Comparison of ENCODE assay signal across 8 cellular contexts in genomic region chr9:77488439-77489126, GRCh38.
DNase-seq lines count a peak whose midpoint lies in the region; ATAC-seq and TF ChIP-seq lines count a peak whose summit lies in the region.

No MANE protein-coding gene starts in this region.

- TF ChIP-seq CTCF in AG09319 (IDR thresholded peaks at IDR 0.05; ENCODE audit: low read depth, low read length) (peak; percentile 60), Panc1 (IDR thresholded peaks at IDR 0.05) (peak; percentile 53), fibroblast of lung (conservative IDR thresholded peaks at IDR 0.05 in 1 of 2, IDR thresholded peaks at IDR 0.05 in 1 of 2; ENCODE audit: low read depth in 1 of 2, low read length in 2 of 2) (peak; percentile 60 to 64), stomach (IDR thresholded peaks at IDR 0.05) (peak in 2 of 7 experiments; percentile 9 to 20)

- H3K79me2 ChIP-seq in fibroblast of lung (ENCODE audit: control insufficient read depth, insufficient read depth, low read length): no peaks in the 10 kb centered on the region

- H4K20me1 ChIP-seq in fibroblast of lung (ENCODE audit: control insufficient read depth, extremely low read depth, insufficient read depth, low read length): no peaks in the 10 kb centered on the region

- POLR2A ChIA-PET in Panc1 (lab: Charles Lee): no interaction called here

- intact Hi-C loops in Panc1 (cut with micrococcal nuclease; ENCODE audit: unreplicated experiment): no loop called here
- intact Hi-C loops in stomach (cut with DNase I; ENCODE audit: low total_unique reads): no loop called here

- CTCF ChIA-PET in Panc1 (lab: Charles Lee): interaction anchor here (0.7 kb wide), 1 partner anchor 15 kb away, joined by 12 read pairs; no protein-coding TSS in a partner anchor

- H3K9me3 ChIP-seq in Panc1 (ENCODE audit: control insufficient read depth, insufficient read depth, low read depth, low read length): no peaks in the 10 kb centered on the region
- no peaks in the 10 kb centered on the region for H3K9me3 ChIP-seq in fibroblast of lung (ENCODE audit: control insufficient read depth, insufficient read depth, low read depth, low read length)
- peaks cover 0 to 27% (median 5%) of the 10 kb centered on the region in 4 donors for H3K9me3 ChIP-seq in stomach

- H2AFZ ChIP-seq in fibroblast of lung (ENCODE audit: low read length): no peak overlapping the region

- H3K27ac ChIP-seq in Panc1 (ENCODE audit: low read length): no peak overlapping the region
- no peak overlapping the region for H3K27ac ChIP-seq in fibroblast of lung (ENCODE audit: insufficient read depth, low read length)
- H3K27ac ChIP-seq in stomach: no peak overlapping the region

- H3K27me3 ChIP-seq in Panc1 (ENCODE audit: control insufficient read depth, insufficient read depth, low read length): no peaks in the 10 kb centered on the region
- H3K27me3 ChIP-seq in fibroblast of lung (ENCODE audit: control insufficient read depth, insufficient read depth, low read length): no peaks in the 10 kb centered on the region
- H3K27me3 ChIP-seq in stomach: no peaks in the 10 kb centered on the region

- H3K4me3 ChIP-seq in Panc1 (ENCODE audit: low read depth in 2 of 2, low read length in 2 of 2) (no peak overlapping the region), fibroblast of lung (replicated peaks in 1 of 4; ENCODE audit: control extremely low read depth in 1 of 4, insufficient read depth in 1 of 4, low read depth in 3 of 4, low read length in 4 of 4) (no peak overlapping the region), stomach (no peak overlapping the region)

- no peaks in the 10 kb centered on the region for H3K36me3 ChIP-seq in Panc1 (ENCODE audit: control insufficient read depth, insufficient read depth, low read length)
- H3K36me3 ChIP-seq in fibroblast of lung (ENCODE audit: control insufficient read depth, insufficient read depth, low read length): no peaks in the 10 kb centered on the region
- H3K36me3 ChIP-seq in stomach: no peaks in the 10 kb centered on the region

- DNase-seq in AG09319 (ENCODE audit: extremely low read depth, low read depth) (no peak), Panc1 (ENCODE audit: low read depth, low spot score) (no peak), fibroblast of lung (ENCODE audit: low read depth in 2 of 2) (peak in 1 of 2 donors; percentile 41), stomach (no peak), ureter (ENCODE audit: low spot score) (no peak)

- no peak for TF ChIP-seq POLR2A in stomach (IDR thresholded peaks at IDR 0.05)

- H3K9ac ChIP-seq in fibroblast of lung (ENCODE audit: insufficient read depth, low read length): no peak overlapping the region

- ATAC-seq in GM18907 (IDR thresholded peaks at IDR 0.05; ENCODE audit: unreplicated experiment) (peak; percentile 70), Panc1 (no peak), GM18858 (IDR thresholded peaks at IDR 0.05; ENCODE audit: unreplicated experiment) (no peak), HG03159 (IDR thresholded peaks at IDR 0.05; ENCODE audit: unreplicated experiment) (no peak)

- no TSS peak for BruUV-seq in Panc1 (replicated peaks; lab: Mats Ljungman, UMichigan)

- TF ChIP-seq EP300 in stomach (IDR thresholded peaks at IDR 0.05): no peak

- in situ Hi-C loops in Panc1 (cut with HindIII; ENCODE audit: low pct_unique_long_range_greater_than_20kb, low sequenced_read_pairs): no loop called here

- H3K4me1 ChIP-seq in Panc1 (ENCODE audit: control insufficient read depth, insufficient read depth, low read length) (no peaks in the 10 kb centered on the region), fibroblast of lung (ENCODE audit: control insufficient read depth, extremely low read depth, insufficient read depth, low read length) (no peaks in the 10 kb centered on the region), stomach (no peaks in the 10 kb centered on the region)

- H3K4me2 ChIP-seq in fibroblast of lung (ENCODE audit: extremely low read depth, insufficient read depth, low read length): no peak overlapping the region

- WGBS in stomach, 5 donors: 50 to 74% (median 63%) methylated on average over 1 of the region's 1 CpG
